In the genomic region with DNA sequence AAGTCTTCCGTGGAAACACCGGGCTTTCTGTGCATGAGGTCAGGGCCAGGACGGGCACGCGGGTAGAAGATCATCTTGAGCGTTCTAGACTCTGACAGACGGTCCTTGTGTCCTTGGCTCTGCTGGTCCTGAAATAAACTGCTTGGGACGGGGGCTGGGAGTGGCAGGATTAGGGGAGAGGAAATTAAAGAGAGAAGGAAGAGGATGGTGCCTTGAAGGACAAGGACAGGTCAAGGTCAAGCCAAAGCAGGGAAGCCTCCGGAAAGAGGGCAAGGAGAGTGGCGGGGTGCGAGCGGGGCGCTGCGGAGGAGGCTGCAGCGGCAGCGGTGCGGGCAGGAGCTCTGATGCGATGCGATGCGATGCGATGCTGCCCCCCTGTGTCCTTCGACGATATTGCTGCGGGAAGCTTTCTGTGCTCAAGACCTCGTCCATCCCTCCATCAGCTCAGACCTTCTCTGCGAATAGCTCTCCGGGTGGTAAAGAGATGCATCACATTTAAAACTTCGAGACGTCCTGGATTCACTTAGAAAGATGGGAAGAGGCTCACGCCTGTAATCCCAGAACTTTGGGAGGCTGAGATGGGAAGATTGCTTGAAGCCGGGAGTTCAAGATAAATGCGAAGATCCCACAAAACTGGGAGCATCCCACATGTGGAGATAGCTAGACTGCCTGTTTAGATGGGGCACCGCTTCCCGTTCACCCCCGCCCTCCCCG, we compare ENCODE assay signal across 1 cellular context.
A peak's percentile ranks its signal among the peaks of the same experiment; 100 is the strongest.
TF ChIP-seq lines count a peak whose summit lies in the region.

No MANE protein-coding gene starts in this region.

TF ChIP-seq in H1, 55 proteins besides CTCF, POLR2A, EP300 and RAD21:
- TF ChIP-seq CREB1 (IDR thresholded peaks at IDR 0.05) (peak; percentile 52), KDM1A (IDR thresholded peaks at IDR 0.05; ENCODE audit: borderline replicate concordance, low read length) (no peak)
